ENCODE assay signal across 8 cellular contexts in the genomic region with DNA sequence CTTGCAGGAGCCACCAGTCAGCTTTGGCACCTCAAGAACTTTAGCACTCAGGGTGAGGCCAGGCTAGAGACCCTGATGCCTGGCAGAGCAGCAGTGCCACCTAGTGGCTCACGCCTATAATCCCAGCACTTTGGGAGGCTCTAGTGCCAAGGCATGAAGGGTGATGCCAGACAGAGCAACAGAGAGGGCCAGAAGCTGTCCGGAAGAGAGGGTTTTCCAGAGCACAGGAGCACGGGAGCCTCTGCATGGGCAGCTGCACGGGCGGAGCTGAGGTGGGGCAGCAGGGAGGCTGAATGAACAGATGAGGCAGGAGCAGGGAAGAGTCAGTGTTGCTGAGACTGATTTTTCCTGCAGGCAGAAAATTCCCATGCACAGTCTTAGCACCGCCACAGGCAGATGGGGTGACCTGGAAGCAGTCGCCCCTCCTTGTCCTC. TPM values are rescaled to one million over a fixed set of nuclear protein-coding genes. Genes with fewer than 3 reads are reported as not detected.
DNase-seq lines count a peak whose midpoint lies in the region; ATAC-seq and TF ChIP-seq lines count a peak whose summit lies in the region.

No MANE protein-coding gene starts in this region.

- H3K36me3 Mint-ChIP-seq in natural killer cell treated with Interleukin-12 subunit alpha and Interleukin-12 subunit beta and Interleukin-15 and Interleukin-18, amount 100 ng/mL, for 72 hours, result no peaks in the 10 kb centered on the region

- peaks cover 3 to 4% of the 10 kb centered on the region in 2 donors for H3K4me1 Mint-ChIP-seq in natural killer cell treated with Interleukin-12 subunit alpha and Interleukin-12 subunit beta and Interleukin-15 and Interleukin-18, amount 100 ng/mL, for 72 hours (ENCODE audit: low read depth in 2 of 2)
- H3K4me1 Mint-ChIP-seq in stimulated activated naive CD8-positive, alpha-beta T cell treated with anti-CD3 and anti-CD28 coated beads, Interleukin-15, amount 100 ng/mL, for 72 hours, result no peaks in the 10 kb centered on the region

- no peak overlapping the region for H3K4me3 ChIP-seq in AG10803 (ENCODE audit: low read length)

- no peak overlapping the region for H3K4me3 Mint-ChIP-seq in natural killer cell treated with Interleukin-12 subunit alpha and Interleukin-12 subunit beta and Interleukin-15 and Interleukin-18, amount 100 ng/mL, for 72 hours
- H3K4me3 Mint-ChIP-seq in stimulated activated naive CD8-positive, alpha-beta T cell treated with anti-CD3 and anti-CD28 coated beads, Interleukin-15, amount 100 ng/mL, for 72 hours, result no peak overlapping the region

- DNase-seq in AG10803 (ENCODE audit: low read depth) (peak; percentile 78), NCI-H82 treated with DMSO at 0.1 percent for 48 hours (lab: John Stamatoyannopoulos, UW; ENCODE audit: unreplicated experiment) (peak; percentile 73)
- DNase-seq in activated CD8-positive, alpha-beta memory T cell treated with anti-CD3 and anti-CD28 coated beads, Interleukin-2, amount 50 U/mL, for 1 hour (ENCODE audit: extremely low read depth), result peak; percentile 4
- DNase-seq in natural killer cell treated with Interleukin-12 subunit alpha and Interleukin-12 subunit beta and Interleukin-15 and Interleukin-18, amount 100 ng/mL, for 72 hours (ENCODE audit: low spot score), result peak; percentile 66
- DNase-seq in stimulated activated naive CD8-positive, alpha-beta T cell treated with anti-CD3 and anti-CD28 coated beads, Interleukin-15, amount 100 ng/mL, for 72 hours, result peak; percentile 58 to 67

- ATAC-seq in GM18861 (IDR thresholded peaks at IDR 0.05; ENCODE audit: unreplicated experiment) (peak; percentile 74), HG03175 (IDR thresholded peaks at IDR 0.05; ENCODE audit: unreplicated experiment) (peak; percentile 70), esophagus mucosa (peak; percentile 81)
- ATAC-seq in natural killer cell treated with Interleukin-12 subunit alpha and Interleukin-12 subunit beta and Interleukin-15 and Interleukin-18, amount 100 ng/mL, for 72 hours, result peak; percentile 74 to 75
- ATAC-seq in stimulated activated naive CD8-positive, alpha-beta T cell treated with anti-CD3 and anti-CD28 coated beads, Interleukin-15, amount 100 ng/mL, for 72 hours, result peak; percentile 93

- no peak overlapping the region for H3K27ac Mint-ChIP-seq in natural killer cell treated with Interleukin-12 subunit alpha and Interleukin-12 subunit beta and Interleukin-15 and Interleukin-18, amount 100 ng/mL, for 72 hours
- H3K27ac Mint-ChIP-seq in stimulated activated naive CD8-positive, alpha-beta T cell treated with anti-CD3 and anti-CD28 coated beads, Interleukin-15, amount 100 ng/mL, for 72 hours, result no peak overlapping the region

- no peaks in the 10 kb centered on the region for H3K9me3 Mint-ChIP-seq in natural killer cell treated with Interleukin-12 subunit alpha and Interleukin-12 subunit beta and Interleukin-15 and Interleukin-18, amount 100 ng/mL, for 72 hours
- no peaks in the 10 kb centered on the region for H3K9me3 Mint-ChIP-seq in stimulated activated naive CD8-positive, alpha-beta T cell treated with anti-CD3 and anti-CD28 coated beads, Interleukin-15, amount 100 ng/mL, for 72 hours

- TF ChIP-seq CTCF in AG10803 (conservative IDR thresholded peaks at IDR 0.05; ENCODE audit: low read length), result peak; percentile 98

- peaks cover 6 to 10% of the 10 kb centered on the region in 2 donors for H3K27me3 Mint-ChIP-seq in natural killer cell treated with Interleukin-12 subunit alpha and Interleukin-12 subunit beta and Interleukin-15 and Interleukin-18, amount 100 ng/mL, for 72 hours
- peaks cover 7% of the 10 kb centered on the region for H3K27me3 Mint-ChIP-seq in stimulated activated naive CD8-positive, alpha-beta T cell treated with anti-CD3 and anti-CD28 coated beads, Interleukin-15, amount 100 ng/mL, for 72 hours

RNA-seq across cellular contexts. Expression of gene MYH3, which starts 38.9 kb away (rescaled TPM):
- 0.52 TPM for total RNA-seq in esophagus mucosa
- total RNA-seq in natural killer cell treated with Interleukin-12 subunit alpha and Interleukin-12 subunit beta and Interleukin-15 and Interleukin-18, amount 100 ng/mL, for 72 hours, result 1 to 10 TPM; 4.2 to 5.9 TPM

Comparison
In these comparisons a context has a peak if more than half of its experiments do, and no peak if none do; other contexts are left out.
1. DNase-seq: peak in every context shown above with its lines; median percentile 78 in AG10803; 73 in NCI-H82 treated with DMSO at 0.1 percent for 48 hours; 66 in natural killer cell treated with Interleukin-12 subunit alpha and Interleukin-12 subunit beta and Interleukin-15 and Interleukin-18, amount 100 ng/mL, for 72 hours; 62 in stimulated activated naive CD8-positive, alpha-beta T cell treated with anti-CD3 and anti-CD28 coated beads, Interleukin-15, amount 100 ng/mL, for 72 hours; 4 in activated CD8-positive, alpha-beta memory T cell treated with anti-CD3 and anti-CD28 coated beads, Interleukin-2, amount 50 U/mL, for 1 hour.